ENCODE assay signal across 9 cellular contexts in genomic region chr6:27892596-27893058, GRCh38. TPM values are rescaled to one million over a fixed set of nuclear protein-coding genes. Genes with fewer than 3 reads are reported as not detected.
DNase-seq lines count a peak whose midpoint lies in the region; ATAC-seq and TF ChIP-seq lines count a peak whose summit lies in the region.
"Had no signal": no experiment of that assay in that cellular context is flagged by ENCODE, and none has a peak within 500 bp of the region (broad histone marks: within the 10 kb centered on the region; RNA-seq: fewer than 3 reads in every experiment).

No MANE protein-coding gene starts in this region.

- no peaks in the 10 kb centered on the region for H3K9me3 ChIP-seq in HEK293 (ENCODE audit: control insufficient read depth, insufficient read depth, low read depth, low read length)
- H3K9me3 ChIP-seq in lower lobe of right lung: no peaks in the 10 kb centered on the region

- no peaks in the 10 kb centered on the region for H3K4me1 ChIP-seq in HEK293 (ENCODE audit: control insufficient read depth, insufficient read depth, low read length)
- H3K4me1 ChIP-seq in lower lobe of right lung: peaks cover 30% of the 10 kb centered on the region

- in situ Hi-C loops in astrocyte of the spinal cord (cut with HindIII; ENCODE audit: low sequenced_read_pairs): loop anchor here (10.0 kb wide), 1 partner anchor 748 kb away; a partner anchor contains a TSS

- intact Hi-C loops in lower lobe of right lung (cut with DNase I): no loop called here

- no peak for DNase-seq in astrocyte of the spinal cord (ENCODE audit: low read depth, low spot score)
- no peak for DNase-seq in lower lobe of right lung
- DNase-seq in amniotic stem cell (lab: John Stamatoyannopoulos, UW): no peak
- DNase-seq in SHP77 treated with DMSO at 0.1 percent for 48 hours (lab: John Stamatoyannopoulos, UW): no peak
- no peak for DNase-seq in occipital lobe (lab: John Stamatoyannopoulos, UW)
- no peak for DNase-seq in putamen (ENCODE audit: low spot score)

- no peak for ATAC-seq in lower lobe of right lung

- H3K27me3 ChIP-seq in lower lobe of right lung (ENCODE audit: low read depth): peaks cover 34% of the 10 kb centered on the region

- H3K36me3 ChIP-seq in HEK293 (ENCODE audit: control insufficient read depth in 2 of 2, insufficient read depth in 1 of 2, low read length in 2 of 2) (no peaks in the 10 kb centered on the region), lower lobe of right lung (no peaks in the 10 kb centered on the region)

- H3K27ac ChIP-seq in 22Rv1: peak overlapping the region; percentile 100
- H3K27ac ChIP-seq in HEK293 (ENCODE audit: extremely low read depth, low read depth, low read length): no peak overlapping the region; the same call in 1 of the 2 replicates
- H3K27ac ChIP-seq in lower lobe of right lung: peak overlapping the region; percentile 82

- POLR2A ChIA-PET in HEK293 (lab: Yijun Ruan, JAX): interaction anchor here (0.5 to 6.4 kb wide), 28 partner anchors 9 to 1860 kb away, joined by 3 to 202 read pairs (median 5); partner anchors contain the start of genes ZKSCAN8 and ZNF165

- CTCF ChIA-PET in HEK293 (lab: Yijun Ruan, JAX): interaction anchor here (0.6 to 5.9 kb wide), 5 partner anchors 20 to 793 kb away, joined by 3 to 37 read pairs (median 4); a partner anchor contains a TSS

- peak overlapping the region; percentile 55 for H3K4me3 ChIP-seq in HEK293 (ENCODE audit: low read depth, low read length)
- H3K4me3 ChIP-seq in astrocyte of the spinal cord (ENCODE audit: low read depth, low read length): peak overlapping the region; percentile 71
- peak overlapping the region; percentile 88 for H3K4me3 ChIP-seq in lower lobe of right lung

- TF ChIP-seq CTCF in 22Rv1 (IDR thresholded peaks at IDR 0.05): no peak
- no peak for TF ChIP-seq CTCF in HEK293 (tag by site-specific recombination; IDR thresholded peaks at IDR 0.05)
- no peak for TF ChIP-seq CTCF in astrocyte of the spinal cord (IDR thresholded peaks at IDR 0.05; ENCODE audit: low read depth, low read length)
- TF ChIP-seq CTCF in lower lobe of right lung (IDR thresholded peaks at IDR 0.05): no peak

TF ChIP-seq in HEK293, 187 proteins besides CTCF, POLR2A, EP300 and RAD21:
- TF ChIP-seq ZBTB7A (tag by site-specific recombination; IDR thresholded peaks at IDR 0.05; ENCODE audit: low read depth) (no peak), ZNF391 (tag by site-specific recombination; IDR thresholded peaks at IDR 0.05; ENCODE audit: borderline replicate concordance, low read depth) (0 out of 2 replicates have a peak, but pooled peaks have one; percentile 45), KLF16 (tag by site-specific recombination; IDR thresholded peaks at IDR 0.05) (no peak)
TF ChIP-seq in HEK293: peak in this region for 1.

RNA-seq across cellular contexts. Expression of gene OR2B2, which starts 19.6 kb away (rescaled TPM):
- total RNA-seq in lower lobe of right lung (not detected), occipital lobe (not detected)
- total RNA-seq: glomerular endothelial cell had no signal
